ENCODE assay signal across 12 cellular contexts in genomic region chr2:209383212-209383611, GRCh38. TPM values are rescaled to one million over a fixed set of nuclear protein-coding genes. Genes with fewer than 3 reads are reported as not detected.
DNase-seq lines count a peak whose midpoint lies in the region; TF ChIP-seq lines count a peak whose summit lies in the region.
"Had no signal": no experiment of that assay in that cellular context is flagged by ENCODE, and none has a peak within 500 bp of the region (broad histone marks: within the 10 kb centered on the region; RNA-seq: fewer than 3 reads in every experiment).

No MANE protein-coding gene starts in this region.

- TF ChIP-seq CTCF in GM10266 (IDR thresholded peaks at IDR 0.05; ENCODE audit: control insufficient read depth, insufficient read depth, low read depth, missing control alignments), result no peak

- DNase-seq in AG08395 (ENCODE audit: low spot score) (peak; percentile 35), M059J (ENCODE audit: low read depth) (peak; percentile 86), SW 1271 (lab: John Stamatoyannopoulos, UW) (peak; percentile 52 to 87), iris pigment epithelial cell (ENCODE audit: low read depth) (peak; percentile 95), medulla oblongata (ENCODE audit: extremely low spot score) (no peak), D341Med (ENCODE audit: low spot score) (no peak), GM10266 (ENCODE audit: extremely low spot score) (no peak), NCI-H446 (lab: John Stamatoyannopoulos, UW) (no peak)
- DNase-seq: activated CD4-positive, alpha-beta memory T cell treated with anti-CD3 and anti-CD28 coated beads, Interleukin-2, amount 10 ng/mL, durations not matched to agents 7 days and 5 days; central memory CD4-positive, alpha-beta T cell; NCI-H774; upper lobe of left lung had no signal

RNA-seq across cellular contexts. Expression of gene MAP2, which starts 40.6 kb away (rescaled TPM):
- total RNA-seq in M059J (2014; rRNA removed; shearing (Covaris generic)), result 3.4 and 4.0 TPM in 2 replicates
- total RNA-seq: activated CD4-positive, alpha-beta memory T cell treated with anti-CD3 and anti-CD28 coated beads, Interleukin-2, amount 10 ng/mL, durations not matched to agents 7 days and 5 days had no signal

Comparison
In these comparisons a context has a peak if more than half of its experiments do, and no peak if none do; other contexts are left out.
1. DNase-seq: peak in AG08395 (single experiment), M059J (single experiment), SW 1271 (2 of 2) and iris pigment epithelial cell (single experiment); none in medulla oblongata (single experiment), D341Med (single experiment), GM10266 (single experiment) and NCI-H446 (0 of 2).